Comparison of ENCODE assay signal across 8 cellular contexts in the genomic region with DNA sequence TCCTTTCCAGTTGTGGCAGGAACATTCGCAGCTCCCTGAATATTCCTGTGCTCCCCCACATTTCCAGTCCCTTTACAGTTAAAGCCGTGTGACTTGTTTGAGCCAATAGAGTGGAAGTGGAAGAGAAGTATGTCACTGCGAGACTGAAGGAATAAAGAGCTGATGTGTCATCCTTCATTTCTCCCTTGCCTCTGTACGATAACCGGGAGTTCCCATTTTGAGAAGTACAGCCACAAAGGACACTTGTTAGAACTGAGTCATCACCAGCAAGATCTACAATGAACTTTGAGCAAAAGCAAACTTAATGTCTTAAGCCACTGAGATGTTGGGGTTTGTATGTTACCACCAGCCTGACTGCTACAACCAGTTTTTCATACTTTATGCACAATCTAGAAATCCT.
DNase-seq lines count a peak whose midpoint lies in the region; ATAC-seq and TF ChIP-seq lines count a peak whose summit lies in the region.

No MANE protein-coding gene starts in this region.

- TF ChIP-seq POLR2A in GM18505 (IDR thresholded peaks at IDR 0.05; ENCODE audit: borderline replicate concordance, extremely low read depth, insufficient read depth, insufficient read length) = no peak
- TF ChIP-seq POLR2A in adrenal gland (IDR thresholded peaks at IDR 0.05) = no peak

- H3K4me2 ChIP-seq in hepatocyte = peak overlapping the region; percentile 0

- DNase-seq in SIG-M5 treated with dmso at 0.1 percent for 504 hours (lab: John Stamatoyannopoulos, UW; ENCODE audit: unreplicated experiment) (peak; percentile 90), hepatocyte (ENCODE audit: low spot score) (peak; percentile 64), midbrain (lab: John Stamatoyannopoulos, UW) (no peak), adrenal gland (no peak), NCI-H187 (lab: John Stamatoyannopoulos, UW) (no peak)

- peak overlapping the region; percentile 27 for H2AFZ ChIP-seq in hepatocyte

- H3K27ac ChIP-seq in hepatocyte = peak overlapping the region; percentile 62
- H3K27ac ChIP-seq in adrenal gland = no peak overlapping the region

- H3K36me3 ChIP-seq in hepatocyte (replicated peaks; ENCODE audit: insufficient read depth, low read depth) (no peaks in the 10 kb centered on the region), adrenal gland (replicated peaks in 1 of 2) (no peaks in the 10 kb centered on the region)

- H3K9me2 ChIP-seq in hepatocyte (replicated peaks; ENCODE audit: insufficient read depth) = no peaks in the 10 kb centered on the region

- H3K4me3 ChIP-seq in hepatocyte = no peak overlapping the region
- H3K4me3 ChIP-seq in adrenal gland = no peak overlapping the region

- peaks cover 5% of the 10 kb centered on the region for H3K4me1 ChIP-seq in hepatocyte (ENCODE audit: insufficient read depth)
- no peaks in the 10 kb centered on the region for H3K4me1 ChIP-seq in adrenal gland (replicated peaks in 1 of 2)

- H4K20me1 ChIP-seq in hepatocyte (ENCODE audit: insufficient read depth, poor library complexity, severe bottlenecking) = no peaks in the 10 kb centered on the region

- H3K9me3 ChIP-seq in hepatocyte (ENCODE audit: low read depth) = no peaks in the 10 kb centered on the region
- H3K9me3 ChIP-seq in adrenal gland (replicated peaks in 1 of 3) = no peaks in the 10 kb centered on the region

- 63% methylated on average over 5 of the region's 5 CpGs for WGBS in hepatocyte (ENCODE audit: low lambda C conversion rate, missing lambda C conversion rate)
- 45 to 60% (median 52%) methylated on average over 5 of the region's 5 CpGs for WGBS in adrenal gland, 4 donors

- H3K27me3 ChIP-seq in hepatocyte (no peaks in the 10 kb centered on the region), adrenal gland (no peaks in the 10 kb centered on the region)

- ATAC-seq in GM18505 (IDR thresholded peaks at IDR 0.05; ENCODE audit: unreplicated experiment) (peak; percentile 90), HG02973 (IDR thresholded peaks at IDR 0.05; ENCODE audit: unreplicated experiment) (peak; percentile 82), GM19324 (IDR thresholded peaks at IDR 0.05; ENCODE audit: low FRiP score, unreplicated experiment) (no peak)

- intact Hi-C loops in adrenal gland (cut with DNase I) = no loop called here

- TF ChIP-seq CTCF in hepatocyte (IDR thresholded peaks at IDR 0.05; ENCODE audit: poor library complexity) (no peak), adrenal gland (IDR thresholded peaks at IDR 0.05) (no peak)

- no peaks in the 10 kb centered on the region for H3K79me2 ChIP-seq in hepatocyte

Comparison
In these comparisons a context has a peak if more than half of its experiments do, and no peak if none do; other contexts are left out.
1. DNase-seq: peak in SIG-M5 treated with dmso at 0.1 percent for 504 hours (single experiment) and hepatocyte (single experiment); none in midbrain (single experiment), adrenal gland (0 of 7) and NCI-H187 (0 of 2).